ENCODE assay signal across 11 cellular contexts in genomic region chr1:91278754-91279153, GRCh38.
DNase-seq lines count a peak whose midpoint lies in the region; ATAC-seq and TF ChIP-seq lines count a peak whose summit lies in the region.
"Had no signal": no experiment of that assay in that cellular context is flagged by ENCODE, and none has a peak within 500 bp of the region (broad histone marks: within the 10 kb centered on the region; RNA-seq: fewer than 3 reads in every experiment).

No MANE protein-coding gene starts in this region.

- no peak overlapping the region for H3K27ac ChIP-seq in RWPE2 (ENCODE audit: poor library complexity, severe bottlenecking)
- H3K27ac ChIP-seq: psoas muscle had no signal

- no peaks in the 10 kb centered on the region for H3K27me3 ChIP-seq in RWPE2 (ENCODE audit: insufficient read depth, poor library complexity, severe bottlenecking)

- no peaks in the 10 kb centered on the region for H3K9me3 ChIP-seq in RWPE2 (ENCODE audit: severe bottlenecking)
- H3K9me3 ChIP-seq: psoas muscle had no signal

- no peaks in the 10 kb centered on the region for H3K9me3 Mint-ChIP-seq in activated T-cell treated with anti-CD3 and anti-CD28 coated beads, Interleukin-2, amount 50 U/mL, for 72 hours
- H3K9me3 Mint-ChIP-seq: activated naive CD4-positive, alpha-beta T cell treated with anti-CD3 and anti-CD28 coated beads, Interleukin-2, amount 50 U/mL, for 24 hours had no signal

- H3K4me1 Mint-ChIP-seq in activated T-cell treated with anti-CD3 and anti-CD28 coated beads, Interleukin-2, amount 50 U/mL, for 72 hours (ENCODE audit: low read depth), result no peaks in the 10 kb centered on the region
- H3K4me1 Mint-ChIP-seq: activated naive CD4-positive, alpha-beta T cell treated with anti-CD3 and anti-CD28 coated beads, Interleukin-2, amount 50 U/mL, for 24 hours had no signal

- peaks cover 6% of the 10 kb centered on the region for H3K27me3 Mint-ChIP-seq in activated T-cell treated with anti-CD3 and anti-CD28 coated beads, Interleukin-2, amount 50 U/mL, for 72 hours (ENCODE audit: low read depth)
- H3K27me3 Mint-ChIP-seq: activated naive CD4-positive, alpha-beta T cell treated with anti-CD3 and anti-CD28 coated beads, Interleukin-2, amount 50 U/mL, for 24 hours had no signal

- H3K4me3 ChIP-seq in AG09309 (ENCODE audit: control insufficient read depth, low read depth, low read length) (no peak overlapping the region), RWPE2 (ENCODE audit: severe bottlenecking) (no peak overlapping the region)
- H3K4me3 ChIP-seq: psoas muscle had no signal

- no peaks in the 10 kb centered on the region for H3K36me3 Mint-ChIP-seq in activated T-cell treated with anti-CD3 and anti-CD28 coated beads, Interleukin-2, amount 50 U/mL, for 72 hours (ENCODE audit: insufficient read depth in 2 of 2)
- H3K36me3 Mint-ChIP-seq: activated naive CD4-positive, alpha-beta T cell treated with anti-CD3 and anti-CD28 coated beads, Interleukin-2, amount 50 U/mL, for 24 hours had no signal

- DNase-seq in AG09309 (ENCODE audit: low read depth), result peak; percentile 2
- peak; percentile 7 for DNase-seq in HT1080 (ENCODE audit: low read depth)
- no peak for DNase-seq in RWPE2 (ENCODE audit: low spot score)
- DNase-seq in hepatic stellate cell (ENCODE audit: low spot score), result peak; percentile 3
- no peak for DNase-seq in activated T-cell treated with anti-CD3 and anti-CD28 coated beads, Interleukin-2, amount 50 U/mL, for 72 hours
- no peak for DNase-seq in 8988T
- DNase-seq: NCI-H2081 treated with DMSO at 0.1 percent for 48 hours, psoas muscle had no signal

- no peak for ATAC-seq in RWPE2 (ENCODE audit: low read depth)
- ATAC-seq in activated T-cell treated with anti-CD3 and anti-CD28 coated beads, Interleukin-2, amount 50 U/mL, for 72 hours (replicated peaks in 1 of 2), result no peak
- no peak for ATAC-seq in HG02763 (IDR thresholded peaks at IDR 0.05; ENCODE audit: unreplicated experiment)
- ATAC-seq in GM21723 (IDR thresholded peaks at IDR 0.05; ENCODE audit: unreplicated experiment), result no peak
- ATAC-seq: psoas muscle had no signal

- no peaks in the 10 kb centered on the region for H3K4me1 ChIP-seq in RWPE2 (ENCODE audit: insufficient read depth, poor library complexity, severe bottlenecking)

- no peak overlapping the region for H3K27ac Mint-ChIP-seq in activated T-cell treated with anti-CD3 and anti-CD28 coated beads, Interleukin-2, amount 50 U/mL, for 72 hours
- H3K27ac Mint-ChIP-seq: activated naive CD4-positive, alpha-beta T cell treated with anti-CD3 and anti-CD28 coated beads, Interleukin-2, amount 50 U/mL, for 24 hours had no signal

- TF ChIP-seq CTCF in AG09309 (IDR thresholded peaks at IDR 0.05; ENCODE audit: control insufficient read depth, insufficient read depth, low read depth, low read length, missing control alignments) (peak; percentile 22), RWPE2 (IDR thresholded peaks at IDR 0.05; ENCODE audit: poor library complexity, severe bottlenecking) (peak; percentile 47)

- no peaks in the 10 kb centered on the region for H3K36me3 ChIP-seq in RWPE2 (ENCODE audit: low read depth)

- H3K4me3 Mint-ChIP-seq in activated T-cell treated with anti-CD3 and anti-CD28 coated beads, Interleukin-2, amount 50 U/mL, for 72 hours, result no peak overlapping the region
- H3K4me3 Mint-ChIP-seq: activated naive CD4-positive, alpha-beta T cell treated with anti-CD3 and anti-CD28 coated beads, Interleukin-2, amount 50 U/mL, for 24 hours had no signal

Comparison
In these comparisons a context has a peak if more than half of its experiments do, and no peak if none do; other contexts are left out.
1. DNase-seq: peak in AG09309 (single experiment), HT1080 (single experiment) and hepatic stellate cell (single experiment); none in RWPE2 (single experiment), activated T-cell treated with anti-CD3 and anti-CD28 coated beads, Interleukin-2, amount 50 U/mL, for 72 hours (0 of 2) and 8988T (single experiment).